9 cellular contexts compared by ENCODE assay signal in the genomic region with DNA sequence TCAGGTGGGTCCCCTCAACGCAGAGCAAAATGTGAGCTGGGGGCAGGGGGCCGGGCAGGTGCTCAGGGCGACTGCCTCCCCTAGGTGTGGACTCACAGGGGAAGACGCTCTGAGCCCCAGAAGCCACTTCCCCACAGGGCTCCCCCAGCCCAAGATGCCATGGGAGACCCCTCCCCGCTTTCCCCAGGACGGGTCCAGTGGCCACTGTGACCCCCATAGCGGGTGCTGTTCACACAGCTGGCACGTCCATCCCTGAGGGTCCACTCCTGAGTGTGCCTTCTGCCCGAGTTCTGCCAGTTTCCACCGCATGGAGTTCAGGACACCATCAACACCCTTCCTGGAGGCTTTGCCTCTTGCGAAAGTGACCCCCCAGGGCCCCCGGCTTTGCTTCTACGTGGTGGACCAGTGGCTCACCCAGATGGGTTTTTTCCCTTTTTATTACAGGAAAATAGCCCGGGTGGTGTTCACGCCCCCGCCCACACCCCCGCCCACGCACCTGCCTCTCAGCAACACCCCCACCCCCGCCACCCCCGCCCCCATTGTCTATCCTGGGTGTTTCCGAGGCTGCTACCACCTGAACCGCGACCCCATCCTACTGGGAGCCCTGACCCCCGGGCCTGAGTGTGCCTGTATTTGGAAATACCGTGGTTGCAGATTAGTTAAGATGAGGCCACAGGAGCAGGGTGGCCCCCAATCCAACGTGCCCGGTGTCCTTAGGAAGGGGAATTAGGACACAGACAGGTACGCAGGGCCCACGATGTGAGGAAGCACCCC. TPM values are rescaled to one million over a fixed set of nuclear protein-coding genes. Genes with fewer than 3 reads are reported as not detected.
DNase-seq lines count a peak whose midpoint lies in the region; TF ChIP-seq lines count a peak whose summit lies in the region.
"Had no signal": no experiment of that assay in that cellular context is flagged by ENCODE, and none has a peak within 500 bp of the region (broad histone marks: within the 10 kb centered on the region; RNA-seq: fewer than 3 reads in every experiment).

No MANE protein-coding gene starts in this region.

- H4K20me1 ChIP-seq in OCI-LY1 (ENCODE audit: insufficient read depth, low read length) = no peaks in the 10 kb centered on the region

- H3K79me2 ChIP-seq in OCI-LY1 (ENCODE audit: insufficient read depth, low read length) = no peaks in the 10 kb centered on the region

- peaks cover 11% of the 10 kb centered on the region for H3K4me1 ChIP-seq in OCI-LY1 (ENCODE audit: insufficient read depth, low read length, severe bottlenecking)
- peaks cover 3% of the 10 kb centered on the region in 2 donors for H3K4me1 ChIP-seq in ascending aorta

- intact Hi-C loops in ascending aorta (cut with DNase I) = no loop called here
- intact Hi-C loops in posterior vena cava (cut with DNase I) = no loop called here

- H3K4me2 ChIP-seq in OCI-LY1 (ENCODE audit: low read length) = peak overlapping the region; percentile 20; the same call in 1 of the 2 replicates

- H2AFZ ChIP-seq in OCI-LY1 (ENCODE audit: low read length) = no peak overlapping the region

- DNase-seq in GF-D8 (lab: John Stamatoyannopoulos, UW) = peak; percentile 50
- DNase-seq in ascending aorta (ENCODE audit: low spot score in 2 of 2) = peak; percentile 5 to 61
- peak; percentile 75 for DNase-seq in posterior vena cava (ENCODE audit: low spot score)
- DNase-seq in ecto neural progenitor cell (ENCODE audit: low spot score) = no peak
- no peak for DNase-seq in NCI-H1092 treated with DMSO at 0.1 percent for 48 hours (lab: John Stamatoyannopoulos, UW)
- DNase-seq in NCI-H748 treated with DMSO at 0.1 percent for 48 hours (lab: John Stamatoyannopoulos, UW) = no peak
- no peak for DNase-seq in cerebellar nuclear complex (lab: John Stamatoyannopoulos, UW)

- H3K9me2 ChIP-seq in OCI-LY1 (ENCODE audit: low read depth, low read length) = no peaks in the 10 kb centered on the region

- no peak overlapping the region for H3K4me3 ChIP-seq in OCI-LY1 (ENCODE audit: low read depth, low read length, poor library complexity, severe bottlenecking)
- no peak overlapping the region for H3K4me3 ChIP-seq in ascending aorta
- H3K4me3 ChIP-seq: uterus had no signal

- H3K36me3 ChIP-seq in OCI-LY1 (ENCODE audit: insufficient read depth, low read length) (no peaks in the 10 kb centered on the region), ascending aorta (peaks cover 0 to 2% of the 10 kb centered on the region in 2 donors)
- H3K36me3 ChIP-seq: uterus had no signal

- H3K27ac ChIP-seq in OCI-LY1 (ENCODE audit: low read depth, low read length, poor library complexity, severe bottlenecking) (no peak overlapping the region), ascending aorta (no peak overlapping the region)
- H3K27ac ChIP-seq: uterus had no signal

- H3K27me3 ChIP-seq in OCI-LY1 (ENCODE audit: insufficient read depth, low read length) (peaks cover 20% of the 10 kb centered on the region; the same call in 1 of the 2 replicates), ascending aorta (no peaks in the 10 kb centered on the region)
- H3K27me3 ChIP-seq: uterus had no signal

- H3K9ac ChIP-seq in OCI-LY1 (ENCODE audit: low read length) = no peak overlapping the region

- no peaks in the 10 kb centered on the region for H3K9me3 ChIP-seq in OCI-LY1 (ENCODE audit: low read length)
- H3K9me3 ChIP-seq in ascending aorta = no peaks in the 10 kb centered on the region
- H3K9me3 ChIP-seq: uterus had no signal

- H3F3A ChIP-seq in OCI-LY1 (ENCODE audit: insufficient read depth, low read length) = no peaks in the 10 kb centered on the region

- TF ChIP-seq CTCF in OCI-LY1 (IDR thresholded peaks at IDR 0.05; ENCODE audit: low read length) (no peak), ascending aorta (IDR thresholded peaks at IDR 0.05) (no peak)

RNA-seq across cellular contexts. Expression of a gene that starts 32.0 kb away (rescaled TPM):
- total RNA-seq in ascending aorta = 44.5 TPM
- 10 to 100 TPM; 16.3 to 17.8 TPM for total RNA-seq in posterior vena cava

RNA-seq across cellular contexts. Expression of a gene that starts 46.2 kb away (rescaled TPM):
- 4.2 TPM for total RNA-seq in ascending aorta
- 10 to 100 TPM; 13.2 to 16.3 TPM for total RNA-seq in posterior vena cava

RNA-seq across cellular contexts. Expression of a gene that starts 52.8 kb away (rescaled TPM):
- total RNA-seq in ascending aorta (2.1 TPM), posterior vena cava (1 to 10 TPM; 5.9 to 8.4 TPM)

Comparison
In these comparisons a context has a peak if more than half of its experiments do, and no peak if none do; other contexts are left out.
1. DNase-seq: peak in GF-D8 (single experiment), ascending aorta (2 of 2) and posterior vena cava (single experiment); none in ecto neural progenitor cell (single experiment), NCI-H1092 treated with DMSO at 0.1 percent for 48 hours (single experiment), NCI-H748 treated with DMSO at 0.1 percent for 48 hours (single experiment) and cerebellar nuclear complex (0 of 2).